In the genomic region with DNA sequence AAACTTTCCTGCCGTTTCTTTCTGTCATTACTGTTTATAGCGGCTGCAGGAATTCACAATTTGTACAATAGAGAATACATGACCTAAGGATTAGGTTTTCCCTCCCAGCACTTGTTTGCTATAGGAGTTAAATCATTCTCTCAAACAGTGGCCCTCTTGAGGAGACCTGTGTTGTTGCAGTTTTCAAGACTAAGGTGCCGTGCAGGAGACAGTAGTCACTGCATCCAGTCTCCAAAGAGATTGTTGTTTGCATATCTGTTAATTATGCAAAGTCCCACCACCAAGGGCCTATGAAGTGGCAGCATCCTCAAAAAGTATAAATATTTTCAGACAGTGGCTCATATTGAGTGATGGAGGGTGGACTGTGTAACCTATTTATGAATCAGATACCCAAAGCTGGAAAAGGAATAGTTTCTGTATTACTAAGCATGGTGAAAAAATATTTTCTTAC, we compare ENCODE assay signal across 8 cellular contexts. TPM values are rescaled to one million over a fixed set of nuclear protein-coding genes. Genes with fewer than 3 reads are reported as not detected.
DNase-seq lines count a peak whose midpoint lies in the region; ATAC-seq and TF ChIP-seq lines count a peak whose summit lies in the region.

No MANE protein-coding gene starts in this region.

- H3K79me1 ChIP-seq in neuronal stem cell (ENCODE audit: low read depth, low read length): no peaks in the 10 kb centered on the region

- CTCF ChIA-PET in CD8-positive, alpha-beta T cell (lab: Charles Lee): interaction anchor here (0.6 kb wide), 1 partner anchor 834 kb away, joined by 3 read pairs; no protein-coding TSS in a partner anchor

- H2BK15ac ChIP-seq in neuronal stem cell (ENCODE audit: low read length): no peak overlapping the region

- H2AFZ ChIP-seq in neuronal stem cell (ENCODE audit: low read length): no peak overlapping the region

- H4K91ac ChIP-seq in neuronal stem cell (ENCODE audit: low read depth, low read length, poor library complexity): no peak overlapping the region

- H3K18ac ChIP-seq in neuronal stem cell (ENCODE audit: low read length): no peak overlapping the region

- POLR2A ChIA-PET in CD8-positive, alpha-beta T cell (lab: Charles Lee): no interaction called here

- no peak overlapping the region for H3K23ac ChIP-seq in neuronal stem cell (ENCODE audit: low read depth, low read length, poor library complexity)

- H3K9me3 ChIP-seq in RWPE2 (ENCODE audit: severe bottlenecking) (no peaks in the 10 kb centered on the region), neuronal stem cell (replicated peaks in 1 of 2; ENCODE audit: control insufficient read depth in 2 of 2, insufficient read depth in 1 of 2, low read depth in 1 of 2, low read length in 2 of 2) (peaks cover 0 to 9% of the 10 kb centered on the region in 2 donors)
- no peaks in the 10 kb centered on the region for H3K9me3 ChIP-seq in CD8-positive, alpha-beta T cell (ENCODE audit: low read length)

- ATAC-seq in HG03520 (IDR thresholded peaks at IDR 0.05; ENCODE audit: unreplicated experiment) (peak; percentile 48), RWPE2 (ENCODE audit: low read depth) (peak; percentile 61), esophagus mucosa (peak; percentile 58)
- no peak for ATAC-seq in CD8-positive, alpha-beta T cell

- H3K4me3 ChIP-seq in RWPE2 (ENCODE audit: severe bottlenecking) (peak overlapping the region; percentile 75), neuronal stem cell (ENCODE audit: low read length in 2 of 2) (peak overlapping the region; percentile 87)
- H3K4me3 ChIP-seq in CD8-positive, alpha-beta T cell (ENCODE audit: low read depth, low read length): no peak overlapping the region

- H3K4me3 Mint-ChIP-seq in activated CD4-positive, alpha-beta T cell treated with anti-CD3 and anti-CD28 coated beads, Interleukin-2, amount 10 ng/mL, durations not matched to agents 24 days and 14 days: peak overlapping the region; percentile 87
- H3K4me3 Mint-ChIP-seq in CD8-positive, alpha-beta T cell: no peak overlapping the region

- peak; percentile 74 for DNase-seq in activated CD4-positive, alpha-beta T cell treated with anti-CD3 and anti-CD28 coated beads, Interleukin-2, amount 10 ng/mL, durations not matched to agents 24 days and 14 days
- DNase-seq in activated CD4-positive, alpha-beta T cell treated with anti-CD3 and anti-CD28 coated beads for 1 hour: no peak
- no peak for DNase-seq in RWPE2 (ENCODE audit: low spot score)
- DNase-seq in neuronal stem cell (ENCODE audit: low spot score): no peak
- no peak for DNase-seq in CD8-positive, alpha-beta T cell
- DNase-seq in stimulated activated naive CD4-positive, alpha-beta T cell treated with Interleukin-2 at 50 U/mL for 16 hours (lab: John Stamatoyannopoulos, UW): no peak

- peaks cover 27% of the 10 kb centered on the region for H3K27me3 Mint-ChIP-seq in activated CD4-positive, alpha-beta T cell treated with anti-CD3 and anti-CD28 coated beads, Interleukin-2, amount 10 ng/mL, durations not matched to agents 24 days and 14 days
- peaks cover 45% of the 10 kb centered on the region for H3K27me3 Mint-ChIP-seq in CD8-positive, alpha-beta T cell (ENCODE audit: low read depth)

- H3K27ac Mint-ChIP-seq in activated CD4-positive, alpha-beta T cell treated with anti-CD3 and anti-CD28 coated beads, Interleukin-2, amount 10 ng/mL, durations not matched to agents 24 days and 14 days: peak overlapping the region; percentile 65
- H3K27ac Mint-ChIP-seq in CD8-positive, alpha-beta T cell: no peak overlapping the region

- no CpG with 5 or more reads among the region's 3 CpGs for WGBS in neuronal stem cell (ENCODE audit: extremely low coverage in 2 of 2, insufficient read length in 2 of 2, insufficient replicate concordance in 1 of 2), 2 donors

- no peak overlapping the region for H3K9ac ChIP-seq in neuronal stem cell (ENCODE audit: low read depth, low read length, poor library complexity)

- no peak overlapping the region for H2BK5ac ChIP-seq in neuronal stem cell (ENCODE audit: low read length)

- no peak overlapping the region for H2AK5ac ChIP-seq in neuronal stem cell (ENCODE audit: low read depth, low read length)

- no peak overlapping the region for H4K8ac ChIP-seq in neuronal stem cell (ENCODE audit: low read depth, low read length)

- H3K4me1 ChIP-seq in RWPE2 (ENCODE audit: insufficient read depth, poor library complexity, severe bottlenecking): peaks cover 45% of the 10 kb centered on the region
- H3K4me1 ChIP-seq in neuronal stem cell (ENCODE audit: control insufficient read depth in 2 of 2, insufficient read depth in 1 of 2, low read depth in 1 of 2, low read length in 2 of 2): peaks cover 29 to 49% of the 10 kb centered on the region in 2 donors
- H3K4me1 ChIP-seq in CD8-positive, alpha-beta T cell (ENCODE audit: insufficient read depth, low read length): peaks cover 8% of the 10 kb centered on the region

- no peak overlapping the region for H2BK12ac ChIP-seq in neuronal stem cell (ENCODE audit: low read length)

- H3K36me3 ChIP-seq in RWPE2 (ENCODE audit: low read depth) (peaks cover 31% of the 10 kb centered on the region), neuronal stem cell (replicated peaks in 1 of 2; ENCODE audit: control insufficient read depth in 2 of 2, insufficient read depth in 2 of 2, low read length in 2 of 2) (peaks cover 6 to 64% of the 10 kb centered on the region in 2 donors)
- no peaks in the 10 kb centered on the region for H3K36me3 ChIP-seq in CD8-positive, alpha-beta T cell (ENCODE audit: insufficient read depth, low read length)

- H3K9me3 Mint-ChIP-seq in activated CD4-positive, alpha-beta T cell treated with anti-CD3 and anti-CD28 coated beads, Interleukin-2, amount 10 ng/mL, durations not matched to agents 24 days and 14 days: no peaks in the 10 kb centered on the region
- H3K9me3 Mint-ChIP-seq in CD8-positive, alpha-beta T cell: no peaks in the 10 kb centered on the region

- intact Hi-C loops in activated CD4-positive, alpha-beta T cell treated with anti-CD3 and anti-CD28 coated beads, Interleukin-2, amount 10 ng/mL, durations not matched to agents 24 days and 14 days (cut with micrococcal nuclease): loop anchor here (1.0 to 10.0 kb wide), 8 partner anchors 16 to 1048 kb away; partner anchors contain the start of gene ME3
- intact Hi-C loops in CD8-positive, alpha-beta T cell (cut with DNase I, micrococcal nuclease): no loop called here

- H3K27ac ChIP-seq in RWPE2 (ENCODE audit: poor library complexity, severe bottlenecking) (peak overlapping the region; percentile 93), neuronal stem cell (replicated peaks; ENCODE audit: low read length) (peak overlapping the region; percentile 50)
- no peak overlapping the region for H3K27ac ChIP-seq in CD8-positive, alpha-beta T cell (ENCODE audit: low read depth, low read length)

- H3K14ac ChIP-seq in neuronal stem cell (ENCODE audit: low read length): no peak overlapping the region

- peaks cover 50% of the 10 kb centered on the region for H3K4me1 Mint-ChIP-seq in activated CD4-positive, alpha-beta T cell treated with anti-CD3 and anti-CD28 coated beads, Interleukin-2, amount 10 ng/mL, durations not matched to agents 24 days and 14 days
- peaks cover 7% of the 10 kb centered on the region for H3K4me1 Mint-ChIP-seq in CD8-positive, alpha-beta T cell (ENCODE audit: low read depth)

- H3K27me3 ChIP-seq in RWPE2 (ENCODE audit: insufficient read depth, poor library complexity, severe bottlenecking): no peaks in the 10 kb centered on the region
- no peaks in the 10 kb centered on the region for H3K27me3 ChIP-seq in neuronal stem cell (ENCODE audit: control insufficient read depth in 3 of 3, insufficient read depth in 3 of 3, low read depth in 1 of 3, low read length in 3 of 3)
- H3K27me3 ChIP-seq in CD8-positive, alpha-beta T cell (ENCODE audit: insufficient read depth, low read length): peaks cover 3% of the 10 kb centered on the region

- peak overlapping the region; percentile 72 for H3K4me2 ChIP-seq in neuronal stem cell (ENCODE audit: insufficient read depth, low read length, poor library complexity, severe bottlenecking)

- TF ChIP-seq CTCF in RWPE2 (IDR thresholded peaks at IDR 0.05; ENCODE audit: poor library complexity, severe bottlenecking): peak; percentile 68
- TF ChIP-seq CTCF in CD8-positive, alpha-beta T cell (IDR thresholded peaks at IDR 0.05): no peak

- peaks cover 9% of the 10 kb centered on the region for H3K36me3 Mint-ChIP-seq in activated CD4-positive, alpha-beta T cell treated with anti-CD3 and anti-CD28 coated beads, Interleukin-2, amount 10 ng/mL, durations not matched to agents 24 days and 14 days (ENCODE audit: low read depth)
- H3K36me3 Mint-ChIP-seq in CD8-positive, alpha-beta T cell: no peaks in the 10 kb centered on the region

- no peak overlapping the region for H2BK120ac ChIP-seq in neuronal stem cell (ENCODE audit: low read depth, low read length)

- no peak overlapping the region for H3K4ac ChIP-seq in neuronal stem cell (ENCODE audit: low read length)

RNA-seq across cellular contexts. Expression of gene PRSS23, which starts 2.3 kb away (rescaled TPM):
- total RNA-seq in activated CD4-positive, alpha-beta T cell treated with anti-CD3 and anti-CD28 coated beads, Interleukin-2, amount 10 ng/mL, durations not matched to agents 24 days and 14 days: 37.8 and 43.9 TPM in 2 replicates
- total RNA-seq in esophagus mucosa: 11.6 TPM
- 287 TPM for polyA plus RNA-seq in neuronal stem cell (2013, experiment 1 of 2)
- polyA plus RNA-seq in neuronal stem cell (2013, experiment 2 of 2): 281 TPM
- under 1 TPM; 0.22 to 0.39 TPM for total RNA-seq in CD8-positive, alpha-beta T cell
